ENCODE assay signal across 29 cellular contexts in the genomic region with DNA sequence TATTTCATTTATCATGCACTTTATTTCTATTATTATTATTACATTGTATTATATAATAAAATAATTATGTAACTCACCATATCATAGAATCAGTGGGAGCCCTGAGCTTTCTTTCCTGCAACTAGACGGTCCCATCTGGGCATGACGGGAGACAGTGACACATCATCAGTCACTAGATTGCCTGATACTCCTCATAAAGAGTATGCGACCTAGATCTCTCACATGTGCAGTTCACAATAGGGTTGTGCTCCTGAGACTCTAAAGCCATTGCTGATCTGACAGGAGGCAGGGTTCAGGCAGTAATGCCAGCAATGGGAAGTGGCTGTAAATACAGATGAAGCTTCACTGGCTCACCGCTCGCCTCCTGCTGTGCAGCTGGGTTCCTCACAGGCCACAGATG.
"Had no signal": no experiment of that assay in that cellular context is flagged by ENCODE, and none has a peak within 500 bp of the region (broad histone marks: within the 10 kb centered on the region; RNA-seq: fewer than 3 reads in every experiment).

No MANE protein-coding gene starts in this region.

- H3K4me3 ChIP-seq: pancreas, prostate gland, right lobe of liver, sigmoid colon, skin epidermis, smooth muscle cell, spleen, stomach, thoracic aorta, thyroid gland, tibial nerve, upper lobe of left lung, vagina had no signal

- H3K4me2 ChIP-seq: smooth muscle cell had no signal

- H3K27me3 ChIP-seq: neutrophil, right lobe of liver, sigmoid colon, spleen, thyroid gland, tibial nerve, upper lobe of left lung, vagina had no signal

- H3K9me3 Mint-ChIP-seq: nephron progenitor cell; neural crest cell; stimulated activated naive B cell treated with anti-CD40 and anti-IgM and Interleukin-4, amounts not matched to agents 10 μg/mL and 1 μg/mL and 100 μg/mL, for 72 hours; stimulated activated naive CD8-positive, alpha-beta T cell treated with anti-CD3 and anti-CD28 coated beads, Interleukin-15, Interleukin-2, amounts not matched to agents 100 ng/mL and 50 ng/mL, for 24 hours had no signal

- H3K9me3 ChIP-seq: neutrophil, pancreas, prostate gland, right lobe of liver, sigmoid colon, spleen, stomach, thoracic aorta, thyroid gland, tibial nerve, upper lobe of left lung, vagina had no signal

- H3K36me3 ChIP-seq: neutrophil, pancreas, prostate gland, right lobe of liver, sigmoid colon, spleen, stomach, thoracic aorta, thyroid gland, tibial nerve, upper lobe of left lung, vagina had no signal

- H3K27me3 Mint-ChIP-seq: naive thymus-derived CD8-positive, alpha-beta T cell; natural killer cell treated with Interleukin-12 subunit alpha and Interleukin-12 subunit beta and Interleukin-15 and Interleukin-18, amount 100 ng/mL, for 72 hours; stimulated activated naive B cell treated with anti-CD40 and anti-IgM and Interleukin-4, amounts not matched to agents 10 μg/mL and 1 μg/mL and 100 μg/mL, for 72 hours; stimulated activated naive CD8-positive, alpha-beta T cell treated with anti-CD3 and anti-CD28 coated beads, Interleukin-15, Interleukin-2, amounts not matched to agents 100 ng/mL and 50 ng/mL, for 24 hours had no signal

- H3K27ac ChIP-seq: neutrophil, pancreas, prostate gland, right lobe of liver, sigmoid colon, skin epidermis, spleen, stomach, thoracic aorta, thyroid gland, tibial nerve, upper lobe of left lung, vagina had no signal

- H3K36me3 Mint-ChIP-seq: naive thymus-derived CD8-positive, alpha-beta T cell; natural killer cell treated with Interleukin-12 subunit alpha and Interleukin-12 subunit beta and Interleukin-15 and Interleukin-18, amount 100 ng/mL, for 72 hours; stimulated activated effector memory CD8-positive, alpha-beta T cell treated with anti-CD3 and anti-CD28 coated beads, Interleukin-12 subunit alpha, Interleukin-12 subunit beta, amount 100 ng/mL, for 72 hours; stimulated activated naive B cell treated with anti-CD40 and anti-IgM and Interleukin-4, amounts not matched to agents 10 μg/mL and 1 μg/mL and 100 μg/mL, for 72 hours had no signal

- H3K4me3 Mint-ChIP-seq: naive thymus-derived CD8-positive, alpha-beta T cell; natural killer cell treated with Interleukin-12 subunit alpha and Interleukin-12 subunit beta and Interleukin-15 and Interleukin-18, amount 100 ng/mL, for 72 hours; nephron progenitor cell; neural crest cell; stimulated activated effector memory CD8-positive, alpha-beta T cell treated with anti-CD3 and anti-CD28 coated beads, Interleukin-12 subunit alpha, Interleukin-12 subunit beta, amount 100 ng/mL, for 72 hours; stimulated activated naive B cell treated with anti-CD40 and anti-IgM and Interleukin-4, amounts not matched to agents 10 μg/mL and 1 μg/mL and 100 μg/mL, for 72 hours; stimulated activated naive CD8-positive, alpha-beta T cell treated with anti-CD3 and anti-CD28 coated beads, Interleukin-15, Interleukin-2, amounts not matched to agents 100 ng/mL and 50 ng/mL, for 24 hours had no signal

- H3K4me1 Mint-ChIP-seq: naive thymus-derived CD8-positive, alpha-beta T cell; nephron progenitor cell; neural crest cell; stimulated activated effector memory CD8-positive, alpha-beta T cell treated with anti-CD3 and anti-CD28 coated beads, Interleukin-12 subunit alpha, Interleukin-12 subunit beta, amount 100 ng/mL, for 72 hours; stimulated activated naive B cell treated with anti-CD40 and anti-IgM and Interleukin-4, amounts not matched to agents 10 μg/mL and 1 μg/mL and 100 μg/mL, for 72 hours had no signal

- DNase-seq: naive thymus-derived CD8-positive, alpha-beta T cell; nephron progenitor cell; nucleus accumbens; pancreas; right cardiac atrium; right lobe of liver; sigmoid colon; spleen; stimulated activated CD4-positive, alpha-beta T cell treated with anti-CD3 and anti-CD28 coated beads, Interleukin-12 subunit alpha, Interleukin-12 subunit beta, amount 100 ng/mL, for 4 hours; stimulated activated CD4-positive, alpha-beta T cell treated with anti-CD3 and anti-CD28 coated beads, Interleukin-2, amount 100 ng/mL, for 24 hours; stimulated activated CD4-positive, alpha-beta T cell treated with anti-CD3 and anti-CD28 coated beads, Interleukin-2, amount 100 ng/mL, for 48 hours; stimulated activated CD4-positive, alpha-beta T cell treated with anti-CD3 and anti-CD28 coated beads, Interleukin-4, amount 100 ng/mL, for 24 hours; stimulated activated naive B cell treated with anti-CD40 and anti-IgM and Interleukin-4, amounts not matched to agents 10 μg/mL and 1 μg/mL and 100 μg/mL, for 72 hours; stimulated activated naive CD4-positive, alpha-beta T cell treated with Interleukin-2 at 50 U/mL for 16 hours; stomach; thyroid gland; trophoblast cell; upper lobe of left lung had no signal

- ATAC-seq: naive thymus-derived CD8-positive, alpha-beta T cell; natural killer cell treated with Interleukin-12 subunit alpha and Interleukin-12 subunit beta and Interleukin-15 and Interleukin-18, amount 100 ng/mL, for 72 hours; pancreas; right cardiac atrium; right lobe of liver; stimulated activated effector memory CD8-positive, alpha-beta T cell treated with anti-CD3 and anti-CD28 coated beads, Interleukin-12 subunit alpha, Interleukin-12 subunit beta, amount 100 ng/mL, for 72 hours; stimulated activated naive B cell treated with anti-CD40 and anti-IgM and Interleukin-4, amounts not matched to agents 10 μg/mL and 1 μg/mL and 100 μg/mL, for 72 hours had no signal

- H3K4me1 ChIP-seq: pancreas, prostate gland, right lobe of liver, sigmoid colon, spleen, stomach, thyroid gland, tibial nerve, upper lobe of left lung, vagina had no signal
